8 cellular contexts compared by ENCODE assay signal in genomic region chr7:92133737-92134270, GRCh38. TPM values are rescaled to one million over a fixed set of nuclear protein-coding genes. Genes with fewer than 3 reads are reported as not detected.
DNase-seq lines count a peak whose midpoint lies in the region; ATAC-seq and TF ChIP-seq lines count a peak whose summit lies in the region.

No MANE protein-coding gene starts in this region.

- peaks cover 47% of the 10 kb centered on the region for H3K36me3 ChIP-seq in RWPE2 (ENCODE audit: low read depth)
- peaks cover 16% of the 10 kb centered on the region for H3K36me3 ChIP-seq in osteoblast (ENCODE audit: insufficient read depth, low read length)
- H3K36me3 ChIP-seq in thoracic aorta, result no peaks in the 10 kb centered on the region

- no peaks in the 10 kb centered on the region for H3K27me3 ChIP-seq in RWPE2 (ENCODE audit: insufficient read depth, poor library complexity, severe bottlenecking)
- no peaks in the 10 kb centered on the region for H3K27me3 ChIP-seq in osteoblast (ENCODE audit: insufficient read depth, low read length)
- no peaks in the 10 kb centered on the region for H3K27me3 ChIP-seq in thoracic aorta (replicated peaks; ENCODE audit: insufficient read depth)

- TF ChIP-seq CTCF in RWPE2 (IDR thresholded peaks at IDR 0.05; ENCODE audit: poor library complexity, severe bottlenecking) (peak; percentile 85), glutamatergic neuron (IDR thresholded peaks at IDR 0.05; ENCODE audit: partially characterized antibody, unreplicated experiment) (peak; percentile 98), osteoblast (IDR thresholded peaks at IDR 0.05; ENCODE audit: extremely low read depth, low read depth, low read length) (peak; percentile 70), thoracic aorta (IDR thresholded peaks at IDR 0.05) (peak; percentile 77)

- H3K79me2 ChIP-seq in osteoblast (ENCODE audit: insufficient read depth, low read length), result peaks cover 48% of the 10 kb centered on the region

- H3K36me3 Mint-ChIP-seq in glutamatergic neuron (ENCODE audit: unreplicated experiment), result no peaks in the 10 kb centered on the region

- H3K27ac ChIP-seq in RWPE2 (ENCODE audit: poor library complexity, severe bottlenecking) (peak overlapping the region; percentile 84), osteoblast (ENCODE audit: low read depth, low read length) (peak overlapping the region; percentile 96), thoracic aorta (peak overlapping the region; percentile 91 to 95)

- ATAC-seq in GM21529 (IDR thresholded peaks at IDR 0.05; ENCODE audit: unreplicated experiment) (peak; percentile 35), RWPE2 (ENCODE audit: low read depth) (peak; percentile 28), thoracic aorta (ENCODE audit: insufficient number of reproducible peaks, low FRiP score, low read depth) (peak; percentile 31)

- peaks cover 18% of the 10 kb centered on the region for H3K9me3 Mint-ChIP-seq in glutamatergic neuron (ENCODE audit: unreplicated experiment)

- H2AFZ ChIP-seq in osteoblast (ENCODE audit: low read length), result peak overlapping the region; percentile 87

- H3K27me3 Mint-ChIP-seq in glutamatergic neuron (ENCODE audit: unreplicated experiment), result peaks cover 16% of the 10 kb centered on the region

- peak overlapping the region; percentile 100 for H3K27ac Mint-ChIP-seq in glutamatergic neuron (ENCODE audit: unreplicated experiment)

- no peaks in the 10 kb centered on the region for H3K4me1 ChIP-seq in RWPE2 (ENCODE audit: insufficient read depth, poor library complexity, severe bottlenecking)
- peaks cover 18% of the 10 kb centered on the region for H3K4me1 ChIP-seq in osteoblast (ENCODE audit: insufficient read depth, low read length)
- peaks cover 10 to 24% of the 10 kb centered on the region in 2 donors for H3K4me1 ChIP-seq in thoracic aorta (ENCODE audit: control insufficient read depth in 1 of 2, low read depth in 2 of 2)

- H3K4me3 Mint-ChIP-seq in glutamatergic neuron (ENCODE audit: unreplicated experiment), result peak overlapping the region; percentile 97

- peak overlapping the region; percentile 90 for H3K4me2 ChIP-seq in osteoblast (ENCODE audit: insufficient read depth, low read length)

- H3K4me3 ChIP-seq in RWPE2 (ENCODE audit: severe bottlenecking) (peak overlapping the region; percentile 87), osteoblast (ENCODE audit: insufficient read depth, low read length) (peak overlapping the region; percentile 97), thoracic aorta (peak overlapping the region; percentile 95)

- H3K9me3 ChIP-seq in RWPE2 (ENCODE audit: severe bottlenecking), result no peaks in the 10 kb centered on the region
- no peaks in the 10 kb centered on the region for H3K9me3 ChIP-seq in osteoblast (ENCODE audit: low read depth, low read length)
- H3K9me3 ChIP-seq in thoracic aorta, result no peaks in the 10 kb centered on the region

- peaks cover 23% of the 10 kb centered on the region for H3K4me1 Mint-ChIP-seq in glutamatergic neuron (ENCODE audit: low read depth, unreplicated experiment)

- peaks cover 11% of the 10 kb centered on the region for H4K20me1 ChIP-seq in osteoblast (ENCODE audit: insufficient read depth, low read length)

- peak; percentile 7 for DNase-seq in DMS153 treated with DMSO at 0.1 percent for 48 hours (lab: John Stamatoyannopoulos, UW; ENCODE audit: unreplicated experiment)
- peak; percentile 67 for DNase-seq in HuH-7.5 (ENCODE audit: low spot score)
- DNase-seq in RWPE2 (ENCODE audit: low spot score), result peak; percentile 71
- peak; percentile 56 for DNase-seq in activated naive CD4-positive, alpha-beta T cell treated with anti-CD3 and anti-CD28 coated beads, Interleukin-2, amount 50 U/mL, for 16 hours
- peak; percentile 98 for DNase-seq in glutamatergic neuron
- peak; percentile 94 for DNase-seq in osteoblast (ENCODE audit: insufficient read length, low spot score, missing footprints)
- peak; percentile 21 for DNase-seq in thoracic aorta (ENCODE audit: low spot score)

RNA-seq across cellular contexts. Expression of gene CYP51A1, which starts 0.5 kb away (rescaled TPM):
- total RNA-seq in glutamatergic neuron (ENCODE audit: unreplicated experiment) (207 TPM), osteoblast (278 and 283 TPM in 2 replicates), thoracic aorta (10 to 100 TPM; 22.6 to 30.7 TPM)

RNA-seq across cellular contexts. Expression of gene LRRD1, which starts 45.1 kb away (rescaled TPM):
- 0.15 TPM for total RNA-seq in glutamatergic neuron (ENCODE audit: unreplicated experiment)
- 0.29 and 0.36 TPM in 2 replicates for total RNA-seq in osteoblast
- total RNA-seq in thoracic aorta, result under 1 TPM in 1 of 2 donors, not detected in 1; 0.81 TPM

Comparison
In these comparisons a context has a peak if more than half of its experiments do, and no peak if none do; other contexts are left out.
1. Peak in every context shown above with its lines: DNase-seq, ATAC-seq, H3K4me3 ChIP-seq and H3K27ac ChIP-seq.
2. DNase-seq: peak in every context shown above with its lines; median percentile 98 in glutamatergic neuron; 94 in osteoblast; 71 in RWPE2; 67 in HuH-7.5; 56 in activated naive CD4-positive, alpha-beta T cell treated with anti-CD3 and anti-CD28 coated beads, Interleukin-2, amount 50 U/mL, for 16 hours; 21 in thoracic aorta; 7 in DMS153 treated with DMSO at 0.1 percent for 48 hours.